In the genomic region with DNA sequence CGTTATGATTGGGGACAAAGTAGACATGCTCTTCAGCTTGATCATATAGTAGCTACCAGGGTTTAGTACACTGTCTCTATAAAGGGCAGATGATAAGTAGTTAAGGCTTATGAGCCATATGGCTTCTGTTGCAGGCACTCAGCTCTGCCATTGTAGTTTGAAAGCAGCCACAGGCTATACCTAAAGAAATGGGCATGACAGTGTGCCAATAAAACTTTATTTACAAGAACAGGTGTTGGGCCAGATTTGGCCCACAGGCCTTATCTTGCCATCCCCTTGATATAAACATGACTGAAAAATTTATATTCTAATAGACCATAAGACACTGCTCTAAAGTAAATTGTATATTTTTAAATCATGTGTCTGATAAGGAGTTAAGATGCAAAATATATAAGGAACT, we compare ENCODE assay signal across 1 cellular context.
TF ChIP-seq lines count a peak whose summit lies in the region.

No MANE protein-coding gene starts in this region.

TF ChIP-seq in liver, 16 proteins besides CTCF, POLR2A, EP300 and RAD21 (continued from another document):
- TF ChIP-seq, protein P1, sequence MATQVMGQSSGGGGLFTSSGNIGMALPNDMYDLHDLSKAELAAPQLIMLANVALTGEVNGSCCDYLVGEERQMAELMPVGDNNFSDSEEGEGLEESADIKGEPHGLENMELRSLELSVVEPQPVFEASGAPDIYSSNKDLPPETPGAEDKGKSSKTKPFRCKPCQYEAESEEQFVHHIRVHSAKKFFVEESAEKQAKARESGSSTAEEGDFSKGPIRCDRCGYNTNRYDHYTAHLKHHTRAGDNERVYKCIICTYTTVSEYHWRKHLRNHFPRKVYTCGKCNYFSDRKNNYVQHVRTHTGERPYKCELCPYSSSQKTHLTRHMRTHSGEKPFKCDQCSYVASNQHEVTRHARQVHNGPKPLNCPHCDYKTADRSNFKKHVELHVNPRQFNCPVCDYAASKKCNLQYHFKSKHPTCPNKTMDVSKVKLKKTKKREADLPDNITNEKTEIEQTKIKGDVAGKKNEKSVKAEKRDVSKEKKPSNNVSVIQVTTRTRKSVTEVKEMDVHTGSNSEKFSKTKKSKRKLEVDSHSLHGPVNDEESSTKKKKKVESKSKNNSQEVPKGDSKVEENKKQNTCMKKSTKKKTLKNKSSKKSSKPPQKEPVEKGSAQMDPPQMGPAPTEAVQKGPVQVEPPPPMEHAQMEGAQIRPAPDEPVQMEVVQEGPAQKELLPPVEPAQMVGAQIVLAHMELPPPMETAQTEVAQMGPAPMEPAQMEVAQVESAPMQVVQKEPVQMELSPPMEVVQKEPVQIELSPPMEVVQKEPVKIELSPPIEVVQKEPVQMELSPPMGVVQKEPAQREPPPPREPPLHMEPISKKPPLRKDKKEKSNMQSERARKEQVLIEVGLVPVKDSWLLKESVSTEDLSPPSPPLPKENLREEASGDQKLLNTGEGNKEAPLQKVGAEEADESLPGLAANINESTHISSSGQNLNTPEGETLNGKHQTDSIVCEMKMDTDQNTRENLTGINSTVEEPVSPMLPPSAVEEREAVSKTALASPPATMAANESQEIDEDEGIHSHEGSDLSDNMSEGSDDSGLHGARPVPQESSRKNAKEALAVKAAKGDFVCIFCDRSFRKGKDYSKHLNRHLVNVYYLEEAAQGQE (IDR thresholded peaks at IDR 0.05): no peak
